In the genomic region with DNA sequence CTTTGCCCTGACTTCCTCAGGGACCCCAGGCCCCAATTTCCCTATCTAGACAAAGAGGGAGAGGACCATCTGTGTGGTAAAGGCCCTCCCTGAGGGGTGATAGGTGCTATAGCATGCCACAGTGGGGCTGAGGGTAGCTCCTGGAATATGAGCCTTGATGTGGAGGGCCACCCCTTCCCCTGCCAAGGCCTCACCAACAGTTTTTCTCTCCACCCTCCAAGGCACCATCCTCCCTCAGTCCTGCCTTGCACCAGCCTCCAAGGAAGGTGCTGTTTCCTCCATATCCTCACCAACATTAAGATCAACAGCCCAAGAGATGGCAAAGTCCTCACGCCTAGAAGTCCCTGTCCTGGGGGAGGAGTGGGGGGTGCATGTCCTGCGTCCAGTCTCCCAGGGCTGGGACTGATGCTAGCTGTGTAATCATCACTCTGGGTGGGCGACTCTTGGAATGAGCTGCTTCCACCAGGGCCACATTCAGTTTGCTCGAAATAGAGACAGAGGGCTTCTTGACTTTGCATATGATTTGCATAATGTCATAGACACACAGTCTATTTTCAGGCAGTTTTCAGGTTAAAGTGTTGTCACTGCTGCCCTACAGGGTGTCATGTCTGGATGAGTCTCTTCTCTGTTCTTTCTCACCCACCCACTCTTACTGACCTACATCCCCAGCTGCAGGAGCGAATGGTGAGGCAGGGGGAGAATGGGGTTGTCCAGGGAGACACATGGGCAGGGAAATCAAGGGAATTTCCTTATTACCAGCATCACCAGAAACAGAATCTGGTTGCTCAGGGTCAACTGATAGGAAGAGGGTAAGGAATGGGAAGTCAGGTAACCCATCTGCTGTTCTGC, we compare ENCODE assay signal across 16 cellular contexts. TPM values are rescaled to one million over a fixed set of nuclear protein-coding genes. Genes with fewer than 3 reads are reported as not detected.
DNase-seq lines count a peak whose midpoint lies in the region; ATAC-seq and TF ChIP-seq lines count a peak whose summit lies in the region.
"Had no signal": no experiment of that assay in that cellular context is flagged by ENCODE, and none has a peak within 500 bp of the region (broad histone marks: within the 10 kb centered on the region; RNA-seq: fewer than 3 reads in every experiment).

No MANE protein-coding gene starts in this region.

- intact Hi-C loops in right cardiac atrium (cut with DNase I) = no loop called here
- intact Hi-C loops in Right ventricle myocardium inferior (cut with DNase I) = no loop called here
- intact Hi-C loops in psoas muscle (cut with DNase I) = no loop called here
- intact Hi-C loops in CD4-positive, alpha-beta T cell (cut with DNase I, micrococcal nuclease) = no loop called here

- ATAC-seq in right cardiac atrium (no peak), Right ventricle myocardium inferior (no peak), HG03159 (IDR thresholded peaks at IDR 0.05; ENCODE audit: unreplicated experiment) (peak; percentile 62), psoas muscle (no peak)
- no peak for ATAC-seq in CD4-positive, alpha-beta T cell (ENCODE audit: poor library complexity)
- ATAC-seq: effector memory CD8-positive, alpha-beta T cell had no signal

- CTCF ChIA-PET in CD4-positive, alpha-beta T cell (lab: Charles Lee) = no interaction called here

- DNase-seq in right cardiac atrium (no peak), Right ventricle myocardium inferior (ENCODE audit: missing footprints) (no peak), endothelial cell (ENCODE audit: low spot score) (no peak), psoas muscle (no peak), anterior cingulate cortex (lab: John Stamatoyannopoulos, UW) (no peak), EL (no peak)
- DNase-seq in CD4-positive, alpha-beta T cell = no peak
- DNase-seq: activated T-cell treated with anti-CD3 and anti-CD28 coated beads, Interleukin-2, amount 50 U/mL, for 72 hours; DND-41; effector memory CD8-positive, alpha-beta T cell; NCI-H1694; SK-N-SH; uterus had no signal

- H3K36me3 Mint-ChIP-seq in endothelial cell (ENCODE audit: low read depth, unreplicated experiment) = peaks cover 10% of the 10 kb centered on the region
- H3K36me3 Mint-ChIP-seq in CD4-positive, alpha-beta T cell (ENCODE audit: low read depth) = no peaks in the 10 kb centered on the region

- H3K9me3 ChIP-seq in right cardiac atrium (ENCODE audit: control insufficient read depth, low read length) (no peaks in the 10 kb centered on the region), psoas muscle (no peaks in the 10 kb centered on the region)
- H3K9me3 ChIP-seq in CD4-positive, alpha-beta T cell (ENCODE audit: control insufficient read depth, low read length) = no peaks in the 10 kb centered on the region
- H3K9me3 ChIP-seq: neutrophil, SK-N-SH, uterus had no signal

- H3K4me1 Mint-ChIP-seq in endothelial cell (ENCODE audit: unreplicated experiment) = peaks cover 62% of the 10 kb centered on the region
- peaks cover 7% of the 10 kb centered on the region for H3K4me1 Mint-ChIP-seq in CD4-positive, alpha-beta T cell (ENCODE audit: low read depth)

- TF ChIP-seq CTCF in endothelial cell (IDR thresholded peaks at IDR 0.05; ENCODE audit: unreplicated experiment) = no peak
- TF ChIP-seq CTCF in psoas muscle (IDR thresholded peaks at IDR 0.05) = no peak
- no peak for TF ChIP-seq CTCF in CD4-positive, alpha-beta T cell (IDR thresholded peaks at IDR 0.05)

- H3K4me3 ChIP-seq in right cardiac atrium (ENCODE audit: low read length) = no peak overlapping the region
- no peak overlapping the region for H3K4me3 ChIP-seq in psoas muscle
- H3K4me3 ChIP-seq: uterus had no signal

- H3K9me3 Mint-ChIP-seq in endothelial cell (ENCODE audit: unreplicated experiment) = no peaks in the 10 kb centered on the region
- H3K9me3 Mint-ChIP-seq in CD4-positive, alpha-beta T cell = no peaks in the 10 kb centered on the region
- H3K9me3 Mint-ChIP-seq: activated T-cell treated with anti-CD3 and anti-CD28 coated beads, Interleukin-2, amount 50 U/mL, for 72 hours; effector memory CD8-positive, alpha-beta T cell had no signal

- peaks cover 31% of the 10 kb centered on the region for H3K27me3 Mint-ChIP-seq in endothelial cell (ENCODE audit: unreplicated experiment)
- no peaks in the 10 kb centered on the region for H3K27me3 Mint-ChIP-seq in CD4-positive, alpha-beta T cell

- peak overlapping the region; percentile 93 for H3K27ac Mint-ChIP-seq in endothelial cell (ENCODE audit: unreplicated experiment)
- H3K27ac Mint-ChIP-seq in CD4-positive, alpha-beta T cell = no peak overlapping the region
- H3K27ac Mint-ChIP-seq: activated T-cell treated with anti-CD3 and anti-CD28 coated beads, Interleukin-2, amount 50 U/mL, for 72 hours; effector memory CD8-positive, alpha-beta T cell had no signal

- H3K4me1 ChIP-seq in right cardiac atrium (ENCODE audit: control insufficient read depth, insufficient read depth, low read length) = peaks cover 18% of the 10 kb centered on the region
- peaks cover 38% of the 10 kb centered on the region for H3K4me1 ChIP-seq in psoas muscle
- H3K4me1 ChIP-seq: uterus had no signal

- H3K27me3 ChIP-seq in right cardiac atrium (ENCODE audit: control insufficient read depth, insufficient read depth) (no peaks in the 10 kb centered on the region), psoas muscle (ENCODE audit: insufficient read depth in 3 of 3, low read length in 2 of 3) (no peaks in the 10 kb centered on the region)
- H3K27me3 ChIP-seq in CD4-positive, alpha-beta T cell (ENCODE audit: control insufficient read depth, insufficient read depth, low read length) = no peaks in the 10 kb centered on the region
- H3K27me3 ChIP-seq: uterus had no signal

- peaks cover 0 to 7% of the 10 kb centered on the region in 2 donors for H3K36me3 ChIP-seq in psoas muscle (ENCODE audit: insufficient read depth in 1 of 2, low read depth in 1 of 2)
- H3K36me3 ChIP-seq: neutrophil, uterus had no signal

- 86% methylated on average over 5 of the region's 5 CpGs for WGBS in right cardiac atrium
- 84 to 91% (median 87%) methylated on average over 5 of the region's 5 CpGs for whole genome bisulfite sequencing in psoas muscle, 3 donors

- H3K27ac ChIP-seq in right cardiac atrium (ENCODE audit: low read length) (peak overlapping the region; percentile 5), psoas muscle (no peak overlapping the region)
- no peak overlapping the region for H3K27ac ChIP-seq in CD4-positive, alpha-beta T cell (ENCODE audit: low read depth, low read length)
- H3K27ac ChIP-seq: neutrophil had no signal

- POLR2A ChIA-PET in CD4-positive, alpha-beta T cell (lab: Charles Lee) = no interaction called here

- H3K4me3 Mint-ChIP-seq in endothelial cell (ENCODE audit: unreplicated experiment) = peak overlapping the region; percentile 18
- no peak overlapping the region for H3K4me3 Mint-ChIP-seq in CD4-positive, alpha-beta T cell
- H3K4me3 Mint-ChIP-seq: activated T-cell treated with anti-CD3 and anti-CD28 coated beads, Interleukin-2, amount 50 U/mL, for 72 hours had no signal

RNA-seq across cellular contexts. Expression of a gene that starts 17.5 kb away (rescaled TPM):
- 10 to 100 TPM; 19.8 to 38.8 (median 28.7) TPM for total RNA-seq in right cardiac atrium
- 18.7 TPM for polyA plus RNA-seq in right cardiac atrium
- total RNA-seq in Right ventricle myocardium inferior = 49.6 TPM
- total RNA-seq in endothelial cell (ENCODE audit: unreplicated experiment) = 395 TPM
- total RNA-seq in psoas muscle = 10 to 100 TPM; 24.1 to 40.8 (median 25.8) TPM
- 10 to 100 TPM; 10.8 to 22.8 (median 13.9) TPM for polyA plus RNA-seq in psoas muscle
- total RNA-seq in CD4-positive, alpha-beta T cell = not detected
- total RNA-seq: activated T-cell treated with anti-CD3 and anti-CD28 coated beads, Interleukin-2, amount 50 U/mL, for 72 hours had no signal

RNA-seq across cellular contexts. Expression of a gene that starts 26.7 kb away (rescaled TPM):
- total RNA-seq in right cardiac atrium (10 to 100 TPM; 14.6 to 19.4 (median 16.3) TPM), Right ventricle myocardium inferior (10.8 TPM), endothelial cell (ENCODE audit: unreplicated experiment) (30.5 TPM), psoas muscle (10 to 100 TPM; 10.5 to 16.6 (median 14.0) TPM)
- polyA plus RNA-seq in right cardiac atrium (15.2 TPM), psoas muscle (10 to 100 TPM in 1 of 3 donors, 1 to 10 TPM in 2; 5.8 to 14.9 (median 6.0) TPM)
- total RNA-seq in CD4-positive, alpha-beta T cell = 10 to 100 TPM; 14.2 to 14.5 TPM

RNA-seq across cellular contexts. Expression of a gene that starts 36.9 kb away (rescaled TPM):
- total RNA-seq in right cardiac atrium (not detected), Right ventricle myocardium inferior (not detected), endothelial cell (ENCODE audit: unreplicated experiment) (0.31 TPM), psoas muscle (not detected)
- polyA plus RNA-seq in right cardiac atrium (not detected), psoas muscle (under 1 TPM in 1 of 3 donors, not detected in 2; 0.16 TPM)
- not detected for total RNA-seq in CD4-positive, alpha-beta T cell
- total RNA-seq: activated T-cell treated with anti-CD3 and anti-CD28 coated beads, Interleukin-2, amount 50 U/mL, for 72 hours; liver had no signal
- polyA plus RNA-seq: liver, SK-N-SH had no signal

Comparison
In these comparisons a context has a peak if more than half of its experiments do, and no peak if none do; other contexts are left out.
1. RNA of a gene that starts 17.5 kb away (total RNA-seq): 395 TPM in endothelial cell (single experiment), 49.6 TPM in Right ventricle myocardium inferior (single experiment), 19.8 to 38.8 TPM in right cardiac atrium and 24.1 to 40.8 TPM in psoas muscle; not detected in CD4-positive, alpha-beta T cell; every median in the first group is over 10 times any median in the second.